Comparison of ENCODE assay signal across 17 cellular contexts in genomic region chr9:14412778-14413177, GRCh38.
DNase-seq lines count a peak whose midpoint lies in the region; ATAC-seq and TF ChIP-seq lines count a peak whose summit lies in the region.
"Had no signal": no experiment of that assay in that cellular context is flagged by ENCODE, and none has a peak within 500 bp of the region (broad histone marks: within the 10 kb centered on the region; RNA-seq: fewer than 3 reads in every experiment).

No MANE protein-coding gene starts in this region.

- H3K27me3 ChIP-seq in lung (ENCODE audit: control insufficient read depth, insufficient read depth), result no peaks in the 10 kb centered on the region
- H3K27me3 ChIP-seq in SJCRH30, result no peaks in the 10 kb centered on the region

- intact Hi-C loops in activated CD4-positive, alpha-beta T cell treated with anti-CD3 and anti-CD28 coated beads, Interleukin-2, amount 10 ng/mL, durations not matched to agents 24 days and 14 days (cut with micrococcal nuclease), result no loop called here

- H3K27me3 Mint-ChIP-seq in activated CD4-positive, alpha-beta T cell treated with anti-CD3 and anti-CD28 coated beads, Interleukin-2, amount 10 ng/mL, durations not matched to agents 24 days and 14 days, result no peaks in the 10 kb centered on the region

- H3K36me3 ChIP-seq in lung (ENCODE audit: control insufficient read depth in 2 of 2, insufficient read depth in 2 of 2, low read length in 2 of 2) (no peaks in the 10 kb centered on the region), SJCRH30 (no peaks in the 10 kb centered on the region)

- no peak overlapping the region for H3K4me3 ChIP-seq in lung
- H3K4me3 ChIP-seq in SJCRH30, result no peak overlapping the region
- H3K4me3 ChIP-seq: A549, GM12878 had no signal

- DNase-seq in DMS 273 (lab: John Stamatoyannopoulos, UW; ENCODE audit: unreplicated experiment) (peak; percentile 57), NCI-H187 (lab: John Stamatoyannopoulos, UW) (peak; percentile 7 to 31), NCI-H69 (lab: John Stamatoyannopoulos, UW) (peak; percentile 81), lung (ENCODE audit: low spot score) (no peak), hippocampal formation (lab: John Stamatoyannopoulos, UW) (no peak), SJCRH30 (no peak)
- DNase-seq in activated CD4-positive, alpha-beta T cell treated with anti-CD3 and anti-CD28 coated beads, Interleukin-2, amount 10 ng/mL, durations not matched to agents 24 days and 14 days, result no peak
- DNase-seq in activated naive CD4-positive, alpha-beta T cell treated with anti-CD3 and anti-CD28 coated beads, Interleukin-2, amount 50 U/mL, for 72 hours (ENCODE audit: low spot score in 2 of 2), result no peak
- DNase-seq: Caco-2, H9, MM.1S, NCI-H1417 treated with DMSO at 0.1 percent for 48 hours, NCI-H2081, PC-3 had no signal

- no peaks in the 10 kb centered on the region for H3K36me3 Mint-ChIP-seq in activated CD4-positive, alpha-beta T cell treated with anti-CD3 and anti-CD28 coated beads, Interleukin-2, amount 10 ng/mL, durations not matched to agents 24 days and 14 days (ENCODE audit: low read depth)
- H3K36me3 Mint-ChIP-seq in activated naive CD4-positive, alpha-beta T cell treated with anti-CD3 and anti-CD28 coated beads, Interleukin-2, amount 50 U/mL, for 72 hours, result no peaks in the 10 kb centered on the region
- H3K36me3 Mint-ChIP-seq: CD14-positive monocyte had no signal

- H3K4me3 Mint-ChIP-seq in activated CD4-positive, alpha-beta T cell treated with anti-CD3 and anti-CD28 coated beads, Interleukin-2, amount 10 ng/mL, durations not matched to agents 24 days and 14 days, result no peak overlapping the region
- H3K4me3 Mint-ChIP-seq: CD14-positive monocyte, H9 had no signal

- H3K9me3 Mint-ChIP-seq in activated CD4-positive, alpha-beta T cell treated with anti-CD3 and anti-CD28 coated beads, Interleukin-2, amount 10 ng/mL, durations not matched to agents 24 days and 14 days, result no peaks in the 10 kb centered on the region
- peaks cover 0 to 3% of the 10 kb centered on the region in 2 donors for H3K9me3 Mint-ChIP-seq in activated naive CD4-positive, alpha-beta T cell treated with anti-CD3 and anti-CD28 coated beads, Interleukin-2, amount 50 U/mL, for 72 hours

- no peak for TF ChIP-seq CTCF in lung (IDR thresholded peaks at IDR 0.05; ENCODE audit: control extremely low read depth, extremely low read depth)

- no peaks in the 10 kb centered on the region for H3K4me1 Mint-ChIP-seq in activated CD4-positive, alpha-beta T cell treated with anti-CD3 and anti-CD28 coated beads, Interleukin-2, amount 10 ng/mL, durations not matched to agents 24 days and 14 days
- H3K4me1 Mint-ChIP-seq: CD14-positive monocyte had no signal

- ATAC-seq in lung (ENCODE audit: insufficient read depth, low FRiP score), result peak; percentile 53
- no peak for ATAC-seq in activated naive CD4-positive, alpha-beta T cell treated with anti-CD3 and anti-CD28 coated beads, Interleukin-2, amount 50 U/mL, for 72 hours
- ATAC-seq: A549, GM12878, PC-3 had no signal

- H3K27ac Mint-ChIP-seq in activated CD4-positive, alpha-beta T cell treated with anti-CD3 and anti-CD28 coated beads, Interleukin-2, amount 10 ng/mL, durations not matched to agents 24 days and 14 days, result no peak overlapping the region
- H3K27ac Mint-ChIP-seq in activated naive CD4-positive, alpha-beta T cell treated with anti-CD3 and anti-CD28 coated beads, Interleukin-2, amount 50 U/mL, for 72 hours, result no peak overlapping the region
- H3K27ac Mint-ChIP-seq: CD14-positive monocyte, H9 had no signal

- 78 to 87% methylated on average over 2 of the region's 2 CpGs for whole genome bisulfite sequencing in lung, 2 donors

- no peak overlapping the region for H3K27ac ChIP-seq in lung (ENCODE audit: low read depth in 1 of 2, low read length in 1 of 2)
- no peak overlapping the region for H3K27ac ChIP-seq in SJCRH30
- H3K27ac ChIP-seq: A549 had no signal

- H3K9me3 ChIP-seq in lung (ENCODE audit: control insufficient read depth in 2 of 2, insufficient read depth in 1 of 2, low read length in 1 of 2) (peaks cover 0 to 5% of the 10 kb centered on the region in 2 donors), SJCRH30 (replicated peaks) (no peaks in the 10 kb centered on the region)
- H3K9me3 ChIP-seq: A549, Caco-2 had no signal

- H3K4me1 ChIP-seq in lung (ENCODE audit: control insufficient read depth in 2 of 2, insufficient read depth in 2 of 2, low read length in 2 of 2) (no peaks in the 10 kb centered on the region), SJCRH30 (peaks cover 3% of the 10 kb centered on the region; the same call in 1 of the 2 replicates)
- H3K4me1 ChIP-seq: A549, Caco-2 had no signal

Comparison
In these comparisons a context has a peak if more than half of its experiments do, and no peak if none do; other contexts are left out.
1. DNase-seq: peak in DMS 273 (single experiment), NCI-H187 (2 of 2) and NCI-H69 (single experiment); none in lung (single experiment), activated CD4-positive, alpha-beta T cell treated with anti-CD3 and anti-CD28 coated beads, Interleukin-2, amount 10 ng/mL, durations not matched to agents 24 days and 14 days (single experiment), hippocampal formation (0 of 2), activated naive CD4-positive, alpha-beta T cell treated with anti-CD3 and anti-CD28 coated beads, Interleukin-2, amount 50 U/mL, for 72 hours (0 of 2) and SJCRH30 (0 of 2).